In genomic region chr19:2716275-2716650, GRCh38 we compare ENCODE assay signal across 37 cellular contexts. TPM values are rescaled to one million over a fixed set of nuclear protein-coding genes. Genes with fewer than 3 reads are reported as not detected.
"Had no signal": no experiment of that assay in that cellular context is flagged by ENCODE, and none has a peak within 500 bp of the region (broad histone marks: within the 10 kb centered on the region; RNA-seq: fewer than 3 reads in every experiment).

No MANE protein-coding gene starts in this region.

- H3K9me3 ChIP-seq: ascending aorta had no signal

- DNase-seq: activated CD4-positive, alpha-beta memory T cell treated with anti-CD3 and anti-CD28 coated beads, Interleukin-2, amount 10 ng/mL, durations not matched to agents 7 days and 5 days; activated CD4-positive, alpha-beta T cell treated with anti-CD3 and anti-CD28 coated beads for 1 hour; activated CD4-positive, alpha-beta T cell treated with anti-CD3 and anti-CD28 coated beads for 48 hours; activated CD4-positive, CD25-positive, alpha-beta regulatory T cell; activated CD8-positive, alpha-beta memory T cell treated with anti-CD3 and anti-CD28 coated beads for 24 hours; activated CD8-positive, alpha-beta memory T cell treated with anti-CD3 and anti-CD28 coated beads, Interleukin-2, amount 10 ng/mL, durations not matched to agents 7 days and 5 days; activated CD8-positive, alpha-beta memory T cell treated with anti-CD3 and anti-CD28 coated beads, Interleukin-2, amount 50 U/mL, for 48 hours; activated effector memory CD4-positive, alpha-beta T cell treated with anti-CD3 and anti-CD28 coated beads, Interleukin-2, amount 50 U/mL, for 16 hours; activated naive CD4-positive, alpha-beta T cell; activated naive CD4-positive, alpha-beta T cell treated with anti-CD3 and anti-CD28 coated beads, Interleukin-2, amount 50 U/mL, for 16 hours; activated naive CD8-positive, alpha-beta T cell treated with anti-CD3 and anti-CD28 coated beads for 36 hours; activated T-cell treated with anti-CD3 and anti-CD28 coated beads, Interleukin-2, amount 50 U/mL, for 48 hours; amygdala; MM.1S; MV-4-11; NCI-H1092; NCI-H146; NCI-H187; NCI-H2029 treated with DMSO at 0.1 percent for 48 hours; NCI-H2107; NCI-H2171; NCI-H510A; NCI-H526; NCI-H748 treated with DMSO at 0.1 percent for 48 hours; NK-92 treated with Interleukin-12 subunit alpha and Interleukin-12 subunit beta, amount 100 ng/mL, for 24 hours; PC-3; Peyer's patch; RPMI8226; SIG-M5; T1000; WERI-Rb-1 had no signal

- H3K4me2 ChIP-seq: KMS-11 had no signal

- H3K4me3 ChIP-seq: ascending aorta, cardiac muscle cell, Peyer's patch had no signal

- H3K27ac Mint-ChIP-seq: activated CD4-positive, alpha-beta memory T cell treated with anti-CD3 and anti-CD28 coated beads, Interleukin-2, amount 10 ng/mL, durations not matched to agents 7 days and 5 days; activated CD8-positive, alpha-beta memory T cell treated with anti-CD3 and anti-CD28 coated beads, Interleukin-2, amount 10 ng/mL, durations not matched to agents 7 days and 5 days; activated naive CD8-positive, alpha-beta T cell treated with anti-CD3 and anti-CD28 coated beads for 36 hours; activated T-helper 17 cell treated with anti-CD3 and anti-CD28 coated beads, Interleukin-2, amount 50 U/mL, for 72 hours had no signal

- H3K36me3 Mint-ChIP-seq: activated naive CD8-positive, alpha-beta T cell treated with anti-CD3 and anti-CD28 coated beads for 36 hours had no signal

- H3K9ac ChIP-seq: KMS-11 had no signal

- H3K4me3 Mint-ChIP-seq: activated CD4-positive, alpha-beta memory T cell treated with anti-CD3 and anti-CD28 coated beads, Interleukin-2, amount 10 ng/mL, durations not matched to agents 7 days and 5 days; activated CD8-positive, alpha-beta memory T cell treated with anti-CD3 and anti-CD28 coated beads, Interleukin-2, amount 10 ng/mL, durations not matched to agents 7 days and 5 days; activated naive CD8-positive, alpha-beta T cell treated with anti-CD3 and anti-CD28 coated beads for 36 hours; activated T-helper 17 cell treated with anti-CD3 and anti-CD28 coated beads, Interleukin-2, amount 50 U/mL, for 72 hours had no signal

- H3K27ac ChIP-seq: ascending aorta, cardiac muscle cell, KMS-11, Peyer's patch, WERI-Rb-1 had no signal

- H3K27me3 ChIP-seq: cardiac muscle cell had no signal

- H3K36me3 ChIP-seq: ascending aorta, cardiac muscle cell, Peyer's patch had no signal

- ATAC-seq: activated CD8-positive, alpha-beta memory T cell treated with anti-CD3 and anti-CD28 coated beads, Interleukin-2, amount 10 ng/mL, durations not matched to agents 7 days and 5 days; activated T-helper 17 cell treated with anti-CD3 and anti-CD28 coated beads, Interleukin-2, amount 50 U/mL, for 72 hours; PC-3 had no signal

- H3K4me1 Mint-ChIP-seq: activated CD8-positive, alpha-beta memory T cell treated with anti-CD3 and anti-CD28 coated beads, Interleukin-2, amount 10 ng/mL, durations not matched to agents 7 days and 5 days; activated T-helper 17 cell treated with anti-CD3 and anti-CD28 coated beads, Interleukin-2, amount 50 U/mL, for 72 hours had no signal

RNA-seq across cellular contexts. Expression of gene DIRAS1, which starts 4.9 kb away (rescaled TPM):
- total RNA-seq: activated CD4-positive, alpha-beta memory T cell treated with anti-CD3 and anti-CD28 coated beads, Interleukin-2, amount 10 ng/mL, durations not matched to agents 7 days and 5 days; activated CD8-positive, alpha-beta memory T cell treated with anti-CD3 and anti-CD28 coated beads, Interleukin-2, amount 10 ng/mL, durations not matched to agents 7 days and 5 days; ascending aorta; T-helper 1 cell treated with Interleukin-12 subunit alpha and Interleukin-12 subunit beta and Interleukin-4 antibody, amounts not matched to agents 30 ng/mL and 1 ng/mL, for 36 hours had no signal

RNA-seq across cellular contexts. Expression of gene GNG7, which starts 13.8 kb away (rescaled TPM):
- total RNA-seq: activated CD8-positive, alpha-beta memory T cell treated with anti-CD3 and anti-CD28 coated beads, Interleukin-2, amount 10 ng/mL, durations not matched to agents 7 days and 5 days; LHCN-M2 had no signal
